Comparison of ENCODE assay signal across 10 cellular contexts in genomic region chrX:42450228-42450627, GRCh38.
"Had no signal": no experiment of that assay in that cellular context is flagged by ENCODE, and none has a peak within 500 bp of the region (broad histone marks: within the 10 kb centered on the region; RNA-seq: fewer than 3 reads in every experiment).

No MANE protein-coding gene starts in this region.

- DNase-seq: H9, HCEC 1CT, HFFc6, KG1 had no signal

- FAIRE-seq: H1, H54, HepG2, K562 had no signal

- ATAC-seq: GM23338, HepG2, K562 had no signal

- H3K4me3 ChIP-seq: GM23338, K562 had no signal

- H3K27ac ChIP-seq: HL-60 had no signal
